Comparison of ENCODE assay signal across 8 cellular contexts in the genomic region with DNA sequence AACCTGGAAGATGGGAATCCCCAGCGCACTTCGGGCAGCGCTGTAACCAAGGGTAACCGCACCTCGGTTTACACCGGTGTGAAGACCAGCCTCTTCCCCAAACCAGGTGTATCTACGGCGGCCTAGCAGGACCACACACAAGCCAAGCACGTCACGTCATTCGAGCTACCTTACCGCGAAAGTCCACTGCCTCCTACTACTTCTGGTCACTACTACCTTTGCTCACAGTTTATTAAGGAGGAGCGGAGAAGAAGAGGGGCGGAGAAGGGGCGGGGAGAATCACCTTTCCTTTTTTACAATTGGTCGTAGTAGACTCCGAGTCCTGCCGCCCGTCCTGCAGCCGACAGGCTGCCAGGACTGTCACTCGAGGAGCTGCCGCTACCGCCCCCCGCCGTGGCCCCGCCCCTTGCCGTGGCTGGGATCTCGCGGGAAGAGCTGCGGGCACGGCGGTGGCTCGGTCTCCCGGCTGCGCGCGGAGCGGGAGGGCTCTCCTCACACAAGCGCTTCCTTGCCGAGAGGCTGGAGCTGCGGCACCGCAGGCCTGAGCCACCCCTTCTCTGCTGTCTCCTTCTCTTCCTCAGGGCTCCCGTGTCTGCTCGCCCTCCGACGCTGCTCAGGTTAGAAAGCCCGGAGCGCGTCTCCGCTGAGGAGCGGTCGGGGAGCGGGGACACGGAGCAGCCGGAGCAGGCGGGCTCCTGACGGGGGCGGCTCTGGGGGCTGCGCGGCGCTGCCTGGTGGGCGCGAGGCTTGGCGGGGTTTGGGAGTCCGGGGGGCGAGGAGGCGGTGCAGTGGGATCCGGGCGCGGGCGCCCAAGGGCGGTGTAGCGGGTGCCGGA. TPM values are rescaled to one million over a fixed set of nuclear protein-coding genes. Genes with fewer than 3 reads are reported as not detected.
DNase-seq lines count a peak whose midpoint lies in the region; ATAC-seq and TF ChIP-seq lines count a peak whose summit lies in the region.

A gene (plus strand): TSS at position 495 of the 835 bp plus-strand sequence. CDS start 95,172 bp downstream, outside the sequence.

- H3K4me3 ChIP-seq in astrocyte of the spinal cord (ENCODE audit: low read depth, low read length) (peak within 1 kb of the TSS; percentile 66), hepatocyte (peak within 1 kb of the TSS; percentile 87), rectal smooth muscle tissue (ENCODE audit: low read length) (peak within 1 kb of the TSS; percentile 80), vagina (peak within 1 kb of the TSS; percentile 81 to 94)

- in situ Hi-C loops in astrocyte of the spinal cord (cut with HindIII; ENCODE audit: low sequenced_read_pairs), result no loop called here

- ATAC-seq in GM18508 (IDR thresholded peaks at IDR 0.05; ENCODE audit: insufficient read depth, unreplicated experiment) (peak; percentile 51), HG02981 (IDR thresholded peaks at IDR 0.05; ENCODE audit: unreplicated experiment) (peak; percentile 96)

- peak within 1 kb of the TSS; percentile 89 for H2AFZ ChIP-seq in hepatocyte

- H3K9me3 ChIP-seq in hepatocyte (ENCODE audit: low read depth), result no peaks in the 10 kb centered on the region
- no peaks in the 10 kb centered on the region for H3K9me3 ChIP-seq in vagina

- no peaks in the 10 kb centered on the region for H3K27me3 ChIP-seq in hepatocyte
- H3K27me3 ChIP-seq in rectal smooth muscle tissue (ENCODE audit: control insufficient read depth, insufficient read depth, low read length), result no peaks in the 10 kb centered on the region
- no peaks in the 10 kb centered on the region for H3K27me3 ChIP-seq in vagina

- intact Hi-C loops in vagina (cut with DNase I), result loop anchor here (5.0 kb wide), 1 partner anchor 78 kb away; no protein-coding TSS in a partner anchor

- H3K36me3 ChIP-seq in hepatocyte (replicated peaks; ENCODE audit: insufficient read depth, low read depth), result no peaks in the 10 kb centered on the region
- no peaks in the 10 kb centered on the region for H3K36me3 ChIP-seq in rectal smooth muscle tissue (ENCODE audit: control insufficient read depth, insufficient read depth, low read length)
- H3K36me3 ChIP-seq in vagina, result no peaks in the 10 kb centered on the region

- no peaks in the 10 kb centered on the region for H4K20me1 ChIP-seq in hepatocyte (ENCODE audit: insufficient read depth, poor library complexity, severe bottlenecking)

- H3K9ac ChIP-seq in rectal smooth muscle tissue (ENCODE audit: low read length), result peak within 1 kb of the TSS; percentile 69

- WGBS in hepatocyte (ENCODE audit: low lambda C conversion rate, missing lambda C conversion rate), result 1% methylated on average over 49 of the region's 75 CpGs

- no peaks in the 10 kb centered on the region for H3K9me2 ChIP-seq in hepatocyte (replicated peaks; ENCODE audit: insufficient read depth)

- TF ChIP-seq CTCF in astrocyte of the spinal cord (IDR thresholded peaks at IDR 0.05; ENCODE audit: low read depth, low read length) (no peak), hepatocyte (IDR thresholded peaks at IDR 0.05; ENCODE audit: poor library complexity) (no peak), vagina (IDR thresholded peaks at IDR 0.05) (peak in 1 of 3 experiments; percentile 1)

- TF ChIP-seq POLR2A in vagina (IDR thresholded peaks at IDR 0.05), result peak in 1 of 2 donors; percentile 82

- peak within 1 kb of the TSS; percentile 76 for H3K4me2 ChIP-seq in hepatocyte

- H3K27ac ChIP-seq in hepatocyte (peak within 1 kb of the TSS; percentile 93), rectal smooth muscle tissue (ENCODE audit: low read depth, low read length) (peak within 1 kb of the TSS; percentile 73), vagina (peak within 1 kb of the TSS; percentile 45)

- peaks cover 40% of the 10 kb centered on the region for H3K79me2 ChIP-seq in hepatocyte

- H3K4me1 ChIP-seq in hepatocyte (ENCODE audit: insufficient read depth), result peaks cover 9% of the 10 kb centered on the region
- no peaks in the 10 kb centered on the region for H3K4me1 ChIP-seq in rectal smooth muscle tissue (ENCODE audit: control insufficient read depth, insufficient read depth, low read length)
- H3K4me1 ChIP-seq in vagina, result peaks cover 10% of the 10 kb centered on the region

- peak; percentile 58 for DNase-seq in NCI-H2029 treated with DMSO at 0.1 percent for 48 hours (lab: John Stamatoyannopoulos, UW)
- DNase-seq in T1000 (lab: John Stamatoyannopoulos, UW), result peak; percentile 93
- peak; percentile 98 for DNase-seq in astrocyte of the spinal cord (ENCODE audit: low read depth, low spot score)
- DNase-seq in hepatocyte (ENCODE audit: low spot score), result peak; percentile 98
- DNase-seq in vagina (ENCODE audit: extremely low spot score in 2 of 2), result peak in 1 of 2 donors; percentile 96

RNA-seq across cellular contexts. Expression of the gene that starts here (rescaled TPM):
- 36.8 and 37.9 TPM in 2 replicates for total RNA-seq in hepatocyte
- 12.1 and 14.4 TPM in 2 replicates for polyA plus RNA-seq in hepatocyte
- total RNA-seq in vagina, result 16.5 TPM
